ENCODE assay signal across 23 cellular contexts in the genomic region with DNA sequence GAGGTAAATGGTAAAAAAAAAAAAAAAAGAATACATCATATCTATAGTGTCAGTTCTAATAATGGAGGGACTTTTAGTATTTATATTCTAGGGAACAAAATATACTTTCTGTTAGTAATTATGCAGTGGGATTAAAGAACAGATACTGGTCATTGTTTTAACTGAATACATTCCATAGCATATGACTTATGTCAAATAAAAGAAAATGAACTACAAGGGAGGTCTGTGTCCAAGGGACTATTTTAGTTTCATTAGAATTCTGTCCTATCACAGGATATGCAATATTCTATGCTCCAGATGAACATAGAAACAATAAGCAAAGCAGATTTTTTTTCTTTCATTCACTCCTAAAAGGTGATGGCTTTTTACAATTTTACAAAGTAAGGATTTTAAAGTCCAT.
DNase-seq lines count a peak whose midpoint lies in the region; ATAC-seq, FAIRE-seq and TF ChIP-seq lines count a peak whose summit lies in the region.
"Had no signal": no experiment of that assay in that cellular context is flagged by ENCODE, and none has a peak within 500 bp of the region (broad histone marks: within the 10 kb centered on the region; RNA-seq: fewer than 3 reads in every experiment).

No MANE protein-coding gene starts in this region.

- H3K4me2 ChIP-seq in BLaER1 treated with 17β-estradiol and CSF1 and Interleukin-3, amounts not matched to agents 10 nM and 100 nM, result peak overlapping the region; percentile 50 to 87 (median 68); a peak in 21 of 22 replicates
- peak overlapping the region; percentile 10 for H3K4me2 ChIP-seq in Karpas-422 (ENCODE audit: low read depth, low read length, poor library complexity, severe bottlenecking)
- no peak overlapping the region for H3K4me2 ChIP-seq in astrocyte (ENCODE audit: low read length)
- H3K4me2 ChIP-seq: A549 had no signal

- ATAC-seq in GM18861 (IDR thresholded peaks at IDR 0.05; ENCODE audit: unreplicated experiment), result no peak
- no peak for ATAC-seq in heart right ventricle
- no peak for ATAC-seq in GM21515 (IDR thresholded peaks at IDR 0.05; ENCODE audit: unreplicated experiment)
- ATAC-seq: A549, GM12878 had no signal

- H3K27me3 ChIP-seq in BLaER1 treated with 17β-estradiol and CSF1 and Interleukin-3, amounts not matched to agents 10 nM and 100 nM, result no peaks in the 10 kb centered on the region
- H3K27me3 ChIP-seq in Karpas-422 (ENCODE audit: low read length) (no peaks in the 10 kb centered on the region), astrocyte (ENCODE audit: insufficient read depth, low read length) (no peaks in the 10 kb centered on the region), heart right ventricle (no peaks in the 10 kb centered on the region)

- DNase-seq in Karpas-422, result no peak
- DNase-seq in astrocyte (ENCODE audit: low read depth), result no peak
- DNase-seq in hippocampal formation (lab: John Stamatoyannopoulos, UW), result no peak
- DNase-seq in heart right ventricle, result no peak
- DNase-seq: 8988T; ACHN; Calu3; CD4-positive, alpha-beta T cell; CD8-positive, alpha-beta memory T cell; COR-L47; DMS53; DMS79 treated with DMSO at 0.1 percent for 48 hours; GDM1; GOT3; HFFc6 had no signal

- H3K4me3 Mint-ChIP-seq in astrocyte (ENCODE audit: unreplicated experiment), result no peak overlapping the region
- H3K4me3 Mint-ChIP-seq: CD14-positive monocyte; CD4-positive, alpha-beta T cell; CD8-positive, alpha-beta memory T cell; HFFc6 had no signal

- TF ChIP-seq CTCF in astrocyte (IDR thresholded peaks at IDR 0.05; ENCODE audit: insufficient read depth, low read depth, low read length), result no peak
- no peak for TF ChIP-seq CTCF in heart right ventricle (IDR thresholded peaks at IDR 0.05)

- H4K20me1 ChIP-seq in BLaER1 treated with 17β-estradiol and CSF1 and Interleukin-3, amounts not matched to agents 10 nM and 100 nM, result no peaks in the 10 kb centered on the region
- H4K20me1 ChIP-seq in Karpas-422 (ENCODE audit: insufficient read depth, low read depth, low read length), result no peaks in the 10 kb centered on the region
- H4K20me1 ChIP-seq in astrocyte (ENCODE audit: insufficient read depth, low read length), result no peaks in the 10 kb centered on the region

- intact Hi-C loops in heart right ventricle (cut with DNase I), result no loop called here

- H3K9me3 ChIP-seq in BLaER1 treated with 17β-estradiol and CSF1 and Interleukin-3, amounts not matched to agents 10 nM and 100 nM (replicated peaks in 1 of 11), result peaks cover 0 to 15% (median 0%) of the 10 kb centered on the region in 11 experiments; a peak in 7 of 22 replicates
- H3K9me3 ChIP-seq in Karpas-422 (ENCODE audit: low read length), result no peaks in the 10 kb centered on the region
- H3K9me3 ChIP-seq in astrocyte (ENCODE audit: insufficient read depth, low read depth, low read length), result no peaks in the 10 kb centered on the region
- H3K9me3 ChIP-seq in heart right ventricle, result no peaks in the 10 kb centered on the region
- H3K9me3 ChIP-seq: A549, HAP-1 had no signal

- H3K4me1 ChIP-seq in BLaER1 treated with 17β-estradiol and CSF1 and Interleukin-3, amounts not matched to agents 10 nM and 100 nM, result peaks cover 75 to 100% (median 95%) of the 10 kb centered on the region in 10 experiments
- H3K4me1 ChIP-seq in Karpas-422 (ENCODE audit: low read length) (peaks cover 95% of the 10 kb centered on the region), astrocyte (ENCODE audit: insufficient read depth, low read length) (no peaks in the 10 kb centered on the region), heart right ventricle (peaks cover 0 to 20% (median 0%) of the 10 kb centered on the region in 9 donors)
- H3K4me1 ChIP-seq: A549, HAP-1 had no signal

- peak; percentile 13 for FAIRE-seq in astrocyte (lab: Jason Lieb, UNC)
- FAIRE-seq: A549, GM12878, H54 had no signal

- H3K27ac ChIP-seq in BLaER1 treated with 17β-estradiol and CSF1 and Interleukin-3, amounts not matched to agents 10 nM and 100 nM, result peak overlapping the region; percentile 15 to 95 (median 81); a peak in 20 of 22 replicates
- H3K27ac ChIP-seq in Karpas-422 (ENCODE audit: low read length), result peak overlapping the region; percentile 98
- H3K27ac ChIP-seq in astrocyte (ENCODE audit: low read depth, low read length), result no peak overlapping the region
- no peak overlapping the region for H3K27ac ChIP-seq in heart right ventricle
- H3K27ac ChIP-seq: A549 had no signal

- no peaks in the 10 kb centered on the region for H3K9me2 ChIP-seq in Karpas-422 (replicated peaks; ENCODE audit: insufficient read depth, low read length)

- H3K27ac Mint-ChIP-seq in astrocyte (ENCODE audit: unreplicated experiment), result no peak overlapping the region
- H3K27ac Mint-ChIP-seq: CD4-positive, alpha-beta T cell; CD8-positive, alpha-beta memory T cell; HFFc6 had no signal

- H3K36me3 Mint-ChIP-seq in astrocyte (ENCODE audit: low read depth, unreplicated experiment), result no peaks in the 10 kb centered on the region
- H3K36me3 Mint-ChIP-seq: CD8-positive, alpha-beta memory T cell had no signal

- no peaks in the 10 kb centered on the region for H3K9me3 Mint-ChIP-seq in astrocyte (ENCODE audit: unreplicated experiment)
- H3K9me3 Mint-ChIP-seq: CD4-positive, alpha-beta T cell; CD8-positive, alpha-beta memory T cell; HFFc6 had no signal

- no peaks in the 10 kb centered on the region for H3K4me1 Mint-ChIP-seq in astrocyte (ENCODE audit: low read depth, unreplicated experiment)
- H3K4me1 Mint-ChIP-seq: CD8-positive, alpha-beta memory T cell had no signal

- no peaks in the 10 kb centered on the region for H3K36me3 ChIP-seq in BLaER1 treated with 17β-estradiol and CSF1 and Interleukin-3, amounts not matched to agents 10 nM and 100 nM
- no peaks in the 10 kb centered on the region for H3K36me3 ChIP-seq in Karpas-422 (ENCODE audit: insufficient read depth, low read length)
- no peaks in the 10 kb centered on the region for H3K36me3 ChIP-seq in astrocyte (ENCODE audit: insufficient read depth, low read length)
- H3K36me3 ChIP-seq in heart right ventricle, result no peaks in the 10 kb centered on the region
- H3K36me3 ChIP-seq: HAP-1 had no signal

- H3K9ac ChIP-seq in BLaER1 treated with 17β-estradiol and CSF1 and Interleukin-3, amounts not matched to agents 10 nM and 100 nM, result peak overlapping the region in 7 of 11 experiments; percentile 45 to 73 (median 57); a peak in 13 of 22 replicates
- H3K9ac ChIP-seq in Karpas-422 (ENCODE audit: low read length) (no peak overlapping the region), astrocyte (ENCODE audit: low read length) (no peak overlapping the region)

- H3K27me3 Mint-ChIP-seq in astrocyte (ENCODE audit: low read depth, unreplicated experiment), result no peaks in the 10 kb centered on the region
- H3K27me3 Mint-ChIP-seq: CD4-positive, alpha-beta T cell had no signal

- H3K4me3 ChIP-seq in BLaER1 treated with 17β-estradiol and CSF1 and Interleukin-3, amounts not matched to agents 10 nM and 100 nM, result no peak overlapping the region; a peak in 2 of 20 replicates
- H3K4me3 ChIP-seq in Karpas-422 (ENCODE audit: low read length) (no peak overlapping the region), astrocyte (ENCODE audit: insufficient read depth, low read depth, low read length) (no peak overlapping the region), heart right ventricle (no peak overlapping the region)
- H3K4me3 ChIP-seq: A549, GM12878, HAP-1 had no signal

- H2AFZ ChIP-seq in Karpas-422 (ENCODE audit: low read length) (no peak overlapping the region), astrocyte (ENCODE audit: low read depth, low read length) (no peak overlapping the region)

- H3K79me2 ChIP-seq in Karpas-422 (ENCODE audit: low read length) (no peaks in the 10 kb centered on the region), astrocyte (ENCODE audit: insufficient read depth, low read length) (no peaks in the 10 kb centered on the region)

Comparison
In these comparisons a context has a peak if more than half of its experiments do, and no peak if none do; other contexts are left out.
1. H3K27ac ChIP-seq: peak in BLaER1 treated with 17β-estradiol and CSF1 and Interleukin-3, amounts not matched to agents 10 nM and 100 nM (11 of 11) and Karpas-422 (single experiment); none in astrocyte (single experiment) and heart right ventricle (0 of 10).
2. H3K9ac ChIP-seq: peak in BLaER1 treated with 17β-estradiol and CSF1 and Interleukin-3, amounts not matched to agents 10 nM and 100 nM (7 of 11); none in Karpas-422 (single experiment) and astrocyte (single experiment).